In the genomic region with DNA sequence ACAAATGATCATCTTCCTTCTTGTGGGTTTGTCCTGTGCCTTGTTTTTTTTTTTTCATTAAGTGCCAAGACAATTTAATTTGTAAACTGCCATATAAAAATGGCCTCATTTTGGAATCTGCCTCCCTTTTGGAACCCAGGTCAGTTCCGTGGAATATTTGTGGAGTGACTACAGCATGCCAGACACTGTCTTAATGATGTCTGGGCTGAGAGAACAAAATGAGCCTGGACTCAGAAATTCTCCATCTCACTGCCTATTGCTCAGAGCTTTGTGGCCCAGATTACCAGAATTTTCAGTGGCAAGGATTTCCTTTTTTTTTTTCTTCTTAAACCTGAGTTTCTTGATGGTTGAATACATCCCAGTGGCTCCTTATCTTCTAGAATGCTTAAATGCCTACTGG, we compare ENCODE assay signal across 17 cellular contexts.
"Had no signal": no experiment of that assay in that cellular context is flagged by ENCODE, and none has a peak within 500 bp of the region (broad histone marks: within the 10 kb centered on the region; RNA-seq: fewer than 3 reads in every experiment).

No MANE protein-coding gene starts in this region.

- H3K9me3 ChIP-seq: heart left ventricle, testis, tibial nerve, upper lobe of right lung, vagina had no signal

- H3K27me3 ChIP-seq: heart left ventricle, testis, upper lobe of right lung, vagina had no signal

- H3K4me3 ChIP-seq: coronary artery, heart left ventricle, testis, tibial nerve, upper lobe of right lung, vagina had no signal

- H3K36me3 ChIP-seq: heart left ventricle, tibial nerve, upper lobe of right lung, vagina had no signal

- H3K4me1 ChIP-seq: heart left ventricle, testis, upper lobe of right lung, vagina had no signal

- DNase-seq: effector CD4-positive, alpha-beta T cell; endodermal cell; erythroblast; heart left ventricle; hypothalamus; kidney glomerular epithelial cell; mammary epithelial cell; natural killer cell; stimulated activated CD4-positive, alpha-beta T cell treated with anti-CD3 and anti-CD28 coated beads, Interleukin-2, amount 100 ng/mL, for 24 hours; stimulated activated CD4-positive, alpha-beta T cell treated with anti-CD3 and anti-CD28 coated beads, Interleukin-4, amount 100 ng/mL, for 4 hours; stimulated activated naive B cell treated with anti-CD40 and anti-IgM and Interleukin-4, amounts not matched to agents 10 μg/mL and 1 μg/mL and 100 μg/mL, for 72 hours; stimulated activated naive CD8-positive, alpha-beta T cell treated with anti-CD3 and anti-CD28 coated beads, Interleukin-15, amount 100 ng/mL, for 72 hours; testis; upper lobe of right lung had no signal

- H3K27ac ChIP-seq: coronary artery, heart left ventricle, testis, tibial nerve, upper lobe of right lung, vagina had no signal

- ATAC-seq: natural killer cell; stimulated activated naive B cell treated with anti-CD40 and anti-IgM and Interleukin-4, amounts not matched to agents 10 μg/mL and 1 μg/mL and 100 μg/mL, for 72 hours; stimulated activated naive CD8-positive, alpha-beta T cell treated with anti-CD3 and anti-CD28 coated beads, Interleukin-15, amount 100 ng/mL, for 72 hours; upper lobe of right lung had no signal
